In genomic region chr11:123055132-123055924, GRCh38 we compare ENCODE assay signal across 9 cellular contexts. TPM values are rescaled to one million over a fixed set of nuclear protein-coding genes. Genes with fewer than 3 reads are reported as not detected.
DNase-seq lines count a peak whose midpoint lies in the region; ATAC-seq and TF ChIP-seq lines count a peak whose summit lies in the region.
"Had no signal": no experiment of that assay in that cellular context is flagged by ENCODE, and none has a peak within 500 bp of the region (broad histone marks: within the 10 kb centered on the region; RNA-seq: fewer than 3 reads in every experiment).

No MANE protein-coding gene starts in this region.

- no peak for DNase-seq in activated naive CD4-positive, alpha-beta T cell treated with anti-CD3 and anti-CD28 coated beads for 36 hours
- no peak for DNase-seq in activated naive CD4-positive, alpha-beta T cell treated with anti-CD3 and anti-CD28 coated beads, Interleukin-2, amount 50 U/mL, for 16 hours
- DNase-seq in Karpas-422 (peak; percentile 75), spleen (no peak), epidermal melanocyte (ENCODE audit: insufficient read length, low spot score) (no peak), progenitor cell of endocrine pancreas (ENCODE audit: low spot score, unreplicated experiment) (no peak)
- no peak for DNase-seq in activated T-helper 1 cell treated with anti-CD3 and anti-CD28 coated beads, Interleukin-12 subunit alpha, Interleukin-12 subunit beta, Interleukin-2, Interleukin-4 antibody, amounts not matched to agents 30 ng/mL and 10 ng/mL and 1 ng/mL, durations not matched to agents 14 hours and 24 hours and 36 hours (ENCODE audit: low spot score)
- DNase-seq: occipital lobe had no signal

- peaks cover 37% of the 10 kb centered on the region for H3K4me1 Mint-ChIP-seq in activated naive CD4-positive, alpha-beta T cell treated with anti-CD3 and anti-CD28 coated beads for 36 hours (ENCODE audit: low read depth)
- peaks cover 49% of the 10 kb centered on the region for H3K4me1 Mint-ChIP-seq in activated T-helper 1 cell treated with anti-CD3 and anti-CD28 coated beads, Interleukin-12 subunit alpha, Interleukin-12 subunit beta, Interleukin-2, Interleukin-4 antibody, amounts not matched to agents 30 ng/mL and 10 ng/mL and 1 ng/mL, durations not matched to agents 14 hours and 24 hours and 36 hours (ENCODE audit: low read depth)
- H3K4me1 Mint-ChIP-seq in progenitor cell of endocrine pancreas (ENCODE audit: low read depth): peaks cover 31% of the 10 kb centered on the region

- H3K4me3 ChIP-seq in Karpas-422 (ENCODE audit: low read length): no peak overlapping the region
- H3K4me3 ChIP-seq in spleen: no peak overlapping the region

- H3K9me3 ChIP-seq in Karpas-422 (ENCODE audit: low read length) (no peaks in the 10 kb centered on the region), spleen (no peaks in the 10 kb centered on the region)

- peaks cover 33% of the 10 kb centered on the region for H3K36me3 ChIP-seq in Karpas-422 (ENCODE audit: insufficient read depth, low read length)
- peaks cover 4 to 86% (median 71%) of the 10 kb centered on the region in 6 donors for H3K36me3 ChIP-seq in spleen

- no peaks in the 10 kb centered on the region for H3K79me2 ChIP-seq in Karpas-422 (ENCODE audit: low read length)

- peaks cover 13% of the 10 kb centered on the region for H3K4me1 ChIP-seq in Karpas-422 (ENCODE audit: low read length)
- peaks cover 60 to 70% (median 67%) of the 10 kb centered on the region in 6 donors for H3K4me1 ChIP-seq in spleen

- ATAC-seq in GM21717 (IDR thresholded peaks at IDR 0.05; ENCODE audit: unreplicated experiment): no peak

- 51 to 72% (median 58%) methylated on average over 6 of the region's 6 CpGs for WGBS in spleen, 5 donors

- TF ChIP-seq CTCF in spleen (IDR thresholded peaks at IDR 0.05 in 8 of 11, conservative IDR thresholded peaks at IDR 0.05 in 3 of 11) (no peak), progenitor cell of endocrine pancreas (IDR thresholded peaks at IDR 0.05; ENCODE audit: unreplicated experiment) (no peak)

- H3K27ac ChIP-seq in Karpas-422 (ENCODE audit: low read length) (no peak overlapping the region), spleen (peak overlapping the region in 6 of 8 donors; percentile 3 to 100 (median 40))

- peaks cover 24% of the 10 kb centered on the region; the same call in 1 of the 2 replicates for H4K20me1 ChIP-seq in Karpas-422 (ENCODE audit: insufficient read depth, low read depth, low read length)

- H3K27ac Mint-ChIP-seq in activated naive CD4-positive, alpha-beta T cell treated with anti-CD3 and anti-CD28 coated beads for 36 hours: peak overlapping the region; percentile 99
- H3K27ac Mint-ChIP-seq in activated T-helper 1 cell treated with anti-CD3 and anti-CD28 coated beads, Interleukin-12 subunit alpha, Interleukin-12 subunit beta, Interleukin-2, Interleukin-4 antibody, amounts not matched to agents 30 ng/mL and 10 ng/mL and 1 ng/mL, durations not matched to agents 14 hours and 24 hours and 36 hours: peak overlapping the region; percentile 34
- H3K27ac Mint-ChIP-seq in progenitor cell of endocrine pancreas: no peak overlapping the region

- no peak overlapping the region for H3K4me3 Mint-ChIP-seq in activated naive CD4-positive, alpha-beta T cell treated with anti-CD3 and anti-CD28 coated beads for 36 hours
- peak overlapping the region; percentile 39 for H3K4me3 Mint-ChIP-seq in activated T-helper 1 cell treated with anti-CD3 and anti-CD28 coated beads, Interleukin-12 subunit alpha, Interleukin-12 subunit beta, Interleukin-2, Interleukin-4 antibody, amounts not matched to agents 30 ng/mL and 10 ng/mL and 1 ng/mL, durations not matched to agents 14 hours and 24 hours and 36 hours
- H3K4me3 Mint-ChIP-seq in progenitor cell of endocrine pancreas (ENCODE audit: low read depth): no peak overlapping the region

- no peak overlapping the region for H2AFZ ChIP-seq in Karpas-422 (ENCODE audit: low read length)

- H3K4me2 ChIP-seq in Karpas-422 (ENCODE audit: low read depth, low read length, poor library complexity, severe bottlenecking): no peak overlapping the region

- no peak overlapping the region for H3K9ac ChIP-seq in Karpas-422 (ENCODE audit: low read length)

- H3K9me3 Mint-ChIP-seq in activated naive CD4-positive, alpha-beta T cell treated with anti-CD3 and anti-CD28 coated beads for 36 hours: no peaks in the 10 kb centered on the region
- H3K9me3 Mint-ChIP-seq in activated T-helper 1 cell treated with anti-CD3 and anti-CD28 coated beads, Interleukin-12 subunit alpha, Interleukin-12 subunit beta, Interleukin-2, Interleukin-4 antibody, amounts not matched to agents 30 ng/mL and 10 ng/mL and 1 ng/mL, durations not matched to agents 14 hours and 24 hours and 36 hours: no peaks in the 10 kb centered on the region
- no peaks in the 10 kb centered on the region for H3K9me3 Mint-ChIP-seq in progenitor cell of endocrine pancreas (ENCODE audit: low read depth)

- H3K36me3 Mint-ChIP-seq in activated naive CD4-positive, alpha-beta T cell treated with anti-CD3 and anti-CD28 coated beads for 36 hours (ENCODE audit: low read depth): peaks cover 50% of the 10 kb centered on the region
- H3K36me3 Mint-ChIP-seq in activated T-helper 1 cell treated with anti-CD3 and anti-CD28 coated beads, Interleukin-12 subunit alpha, Interleukin-12 subunit beta, Interleukin-2, Interleukin-4 antibody, amounts not matched to agents 30 ng/mL and 10 ng/mL and 1 ng/mL, durations not matched to agents 14 hours and 24 hours and 36 hours (ENCODE audit: low read depth): peaks cover 57% of the 10 kb centered on the region
- peaks cover 41% of the 10 kb centered on the region for H3K36me3 Mint-ChIP-seq in progenitor cell of endocrine pancreas (ENCODE audit: insufficient read depth)

- intact Hi-C loops in activated naive CD4-positive, alpha-beta T cell treated with anti-CD3 and anti-CD28 coated beads for 36 hours (cut with micrococcal nuclease): loop anchor here (2.0 to 10.0 kb wide), 2 partner anchors 191 to 261 kb away; no protein-coding TSS in a partner anchor
- intact Hi-C loops in activated T-helper 1 cell treated with anti-CD3 and anti-CD28 coated beads, Interleukin-12 subunit alpha, Interleukin-12 subunit beta, Interleukin-2, Interleukin-4 antibody, amounts not matched to agents 30 ng/mL and 10 ng/mL and 1 ng/mL, durations not matched to agents 14 hours and 24 hours and 36 hours (cut with micrococcal nuclease): loop anchor here (2.0 kb wide), 2 partner anchors 33 to 79 kb away; no protein-coding TSS in a partner anchor
- intact Hi-C loops in spleen (cut with DNase I; ENCODE audit: low total_unique reads): loop anchor here (10.0 kb wide), 1 partner anchor 191 kb away; no protein-coding TSS in a partner anchor

- no peaks in the 10 kb centered on the region for H3K9me2 ChIP-seq in Karpas-422 (replicated peaks; ENCODE audit: insufficient read depth, low read length)

- no peak for TF ChIP-seq POLR2A in spleen (IDR thresholded peaks at IDR 0.05)

- no peaks in the 10 kb centered on the region for H3K27me3 Mint-ChIP-seq in activated naive CD4-positive, alpha-beta T cell treated with anti-CD3 and anti-CD28 coated beads for 36 hours (ENCODE audit: low read depth)
- H3K27me3 Mint-ChIP-seq in activated T-helper 1 cell treated with anti-CD3 and anti-CD28 coated beads, Interleukin-12 subunit alpha, Interleukin-12 subunit beta, Interleukin-2, Interleukin-4 antibody, amounts not matched to agents 30 ng/mL and 10 ng/mL and 1 ng/mL, durations not matched to agents 14 hours and 24 hours and 36 hours (ENCODE audit: insufficient read depth): no peaks in the 10 kb centered on the region
- H3K27me3 Mint-ChIP-seq in progenitor cell of endocrine pancreas: no peaks in the 10 kb centered on the region

- no peaks in the 10 kb centered on the region for H3K27me3 ChIP-seq in Karpas-422 (ENCODE audit: low read length)
- no peaks in the 10 kb centered on the region for H3K27me3 ChIP-seq in spleen (replicated peaks in 1 of 7)

- CTCF ChIA-PET in activated naive CD4-positive, alpha-beta T cell treated with anti-CD3 and anti-CD28 coated beads for 36 hours (lab: Charles Lee): interaction anchor here (0.6 to 2.1 kb wide), 14 partner anchors 9 to 202 kb away, joined by 3 to 13 read pairs (median 4); no protein-coding TSS in a partner anchor

RNA-seq across cellular contexts. Expression of gene HSPA8, which starts 6.6 kb away (rescaled TPM):
- total RNA-seq in activated naive CD4-positive, alpha-beta T cell treated with anti-CD3 and anti-CD28 coated beads for 36 hours: 1,000 to 10,000 TPM; 1,255 to 1,315 TPM
- 1,464 and 1,725 TPM in 2 replicates for total RNA-seq in Karpas-422 (2014; rRNA removed; shearing (Covaris generic); ENCODE audit: low replicate concordance)
- 4,132 and 4,214 TPM in 2 replicates for total RNA-seq in activated T-helper 1 cell treated with anti-CD3 and anti-CD28 coated beads, Interleukin-12 subunit alpha, Interleukin-12 subunit beta, Interleukin-2, Interleukin-4 antibody, amounts not matched to agents 30 ng/mL and 10 ng/mL and 1 ng/mL, durations not matched to agents 14 hours and 24 hours and 36 hours
- total RNA-seq in spleen (1,000 to 10,000 TPM in 1 of 7 donors, 100 to 1,000 TPM in 6; 550 to 1,026 (median 678) TPM), progenitor cell of endocrine pancreas (1,127 and 1,140 TPM in 2 replicates)
- polyA plus RNA-seq in spleen: 100 to 1,000 TPM; 110 to 369 (median 156) TPM
